Comparison of ENCODE assay signal across 12 cellular contexts in genomic region chr16:73846292-73846849, GRCh38.
DNase-seq lines count a peak whose midpoint lies in the region; ATAC-seq and TF ChIP-seq lines count a peak whose summit lies in the region.
"Had no signal": no experiment of that assay in that cellular context is flagged by ENCODE, and none has a peak within 500 bp of the region (broad histone marks: within the 10 kb centered on the region; RNA-seq: fewer than 3 reads in every experiment).

No MANE protein-coding gene starts in this region.

- TF ChIP-seq POLR2A in NB4 (IDR thresholded peaks at IDR 0.05; ENCODE audit: extremely low read depth, insufficient read length), result no peak

- no peaks in the 10 kb centered on the region for H3K36me3 Mint-ChIP-seq in nephron (ENCODE audit: low read depth)
- no peaks in the 10 kb centered on the region for H3K36me3 Mint-ChIP-seq in effector memory CD8-positive, alpha-beta T cell (ENCODE audit: insufficient read depth)

- peaks cover 5% of the 10 kb centered on the region for H3K27me3 Mint-ChIP-seq in nephron (ENCODE audit: low read depth)
- H3K27me3 Mint-ChIP-seq in effector memory CD8-positive, alpha-beta T cell, result no peaks in the 10 kb centered on the region
- H3K27me3 Mint-ChIP-seq: activated CD8-positive, alpha-beta T cell treated with anti-CD3 and anti-CD28 coated beads for 36 hours had no signal

- no peaks in the 10 kb centered on the region for H3K4me1 Mint-ChIP-seq in nephron
- H3K4me1 Mint-ChIP-seq in effector memory CD8-positive, alpha-beta T cell (ENCODE audit: low read depth in 2 of 2), result no peaks in the 10 kb centered on the region

- ATAC-seq in effector memory CD8-positive, alpha-beta T cell (replicated peaks), result no peak
- no peak for ATAC-seq in left ventricle myocardium superior
- ATAC-seq: activated CD8-positive, alpha-beta T cell treated with anti-CD3 and anti-CD28 coated beads for 36 hours; left cardiac atrium had no signal

- H3K4me3 ChIP-seq in GM06990 (replicated peaks; ENCODE audit: low read depth, low read length) (no peak overlapping the region), NB4 (ENCODE audit: low read depth, low read length) (no peak overlapping the region), brain microvascular endothelial cell (ENCODE audit: low read depth, low read length) (no peak overlapping the region)

- no peak overlapping the region for H3K4me3 Mint-ChIP-seq in nephron
- no peak overlapping the region for H3K4me3 Mint-ChIP-seq in effector memory CD8-positive, alpha-beta T cell
- H3K4me3 Mint-ChIP-seq: activated CD8-positive, alpha-beta T cell treated with anti-CD3 and anti-CD28 coated beads for 36 hours had no signal

- no peaks in the 10 kb centered on the region for H3K9me3 Mint-ChIP-seq in nephron
- H3K9me3 Mint-ChIP-seq in effector memory CD8-positive, alpha-beta T cell, result peaks cover 0 to 5% of the 10 kb centered on the region in 2 donors
- H3K9me3 Mint-ChIP-seq: activated CD8-positive, alpha-beta T cell treated with anti-CD3 and anti-CD28 coated beads for 36 hours had no signal

- in situ Hi-C loops in brain microvascular endothelial cell (cut with HindIII; ENCODE audit: low pct_ligation_motif_present, low sequenced_read_pairs), result no loop called here

- H3K27ac ChIP-seq in brain microvascular endothelial cell, result no peak overlapping the region

- intact Hi-C loops in left ventricle myocardium superior (cut with micrococcal nuclease), result no loop called here

- no peak for DNase-seq in GM06990 (ENCODE audit: extremely low read depth, insufficient read length)
- DNase-seq in NB4 (ENCODE audit: low read depth), result peak; percentile 20
- DNase-seq in brain microvascular endothelial cell, result peak; percentile 1
- DNase-seq in activated gamma-delta T cell (lab: John Stamatoyannopoulos, UW), result no peak
- no peak for DNase-seq in effector memory CD8-positive, alpha-beta T cell
- no peak for DNase-seq in left ventricle myocardium superior
- DNase-seq: activated CD8-positive, alpha-beta T cell treated with anti-CD3 and anti-CD28 coated beads for 36 hours; erythroblast; KG1; left cardiac atrium; NCI-H2029 had no signal

- no peaks in the 10 kb centered on the region for H3K27me3 ChIP-seq in GM06990 (replicated peaks; ENCODE audit: control insufficient read depth, insufficient read depth, low read length)
- no peaks in the 10 kb centered on the region for H3K27me3 ChIP-seq in brain microvascular endothelial cell (replicated peaks)

- H3K36me3 ChIP-seq in GM06990 (ENCODE audit: control insufficient read depth, insufficient read depth, low read length) (no peaks in the 10 kb centered on the region), brain microvascular endothelial cell (replicated peaks) (no peaks in the 10 kb centered on the region)

- H3K27ac Mint-ChIP-seq in nephron, result no peak overlapping the region
- H3K27ac Mint-ChIP-seq in effector memory CD8-positive, alpha-beta T cell, result no peak overlapping the region
- H3K27ac Mint-ChIP-seq: activated CD8-positive, alpha-beta T cell treated with anti-CD3 and anti-CD28 coated beads for 36 hours had no signal

- TF ChIP-seq CTCF in GM06990 (IDR thresholded peaks at IDR 0.05; ENCODE audit: insufficient read depth, low read length, poor library complexity, severe bottlenecking), result peak; percentile 1
- peak; percentile 5 for TF ChIP-seq CTCF in NB4 (IDR thresholded peaks at IDR 0.05; ENCODE audit: low read depth, low read length)
- TF ChIP-seq CTCF in brain microvascular endothelial cell (IDR thresholded peaks at IDR 0.05; ENCODE audit: low read depth, low read length, missing control alignments), result peak; percentile 1
- peak in 2 of 3 experiments; percentile 7 to 16 for TF ChIP-seq CTCF in nephron (IDR thresholded peaks at IDR 0.05; ENCODE audit: unreplicated experiment in 3 of 3)

Comparison
In these comparisons a context has a peak if more than half of its experiments do, and no peak if none do; other contexts are left out.
1. DNase-seq: peak in NB4 (single experiment) and brain microvascular endothelial cell (single experiment); none in GM06990 (single experiment), activated gamma-delta T cell (single experiment), effector memory CD8-positive, alpha-beta T cell (0 of 3) and left ventricle myocardium superior (single experiment).
2. Peak in every context shown above with its lines, with median percentiles within 50 percentile points of each other: CTCF ChIP-seq.